Comparison of ENCODE assay signal across 8 cellular contexts in the genomic region with DNA sequence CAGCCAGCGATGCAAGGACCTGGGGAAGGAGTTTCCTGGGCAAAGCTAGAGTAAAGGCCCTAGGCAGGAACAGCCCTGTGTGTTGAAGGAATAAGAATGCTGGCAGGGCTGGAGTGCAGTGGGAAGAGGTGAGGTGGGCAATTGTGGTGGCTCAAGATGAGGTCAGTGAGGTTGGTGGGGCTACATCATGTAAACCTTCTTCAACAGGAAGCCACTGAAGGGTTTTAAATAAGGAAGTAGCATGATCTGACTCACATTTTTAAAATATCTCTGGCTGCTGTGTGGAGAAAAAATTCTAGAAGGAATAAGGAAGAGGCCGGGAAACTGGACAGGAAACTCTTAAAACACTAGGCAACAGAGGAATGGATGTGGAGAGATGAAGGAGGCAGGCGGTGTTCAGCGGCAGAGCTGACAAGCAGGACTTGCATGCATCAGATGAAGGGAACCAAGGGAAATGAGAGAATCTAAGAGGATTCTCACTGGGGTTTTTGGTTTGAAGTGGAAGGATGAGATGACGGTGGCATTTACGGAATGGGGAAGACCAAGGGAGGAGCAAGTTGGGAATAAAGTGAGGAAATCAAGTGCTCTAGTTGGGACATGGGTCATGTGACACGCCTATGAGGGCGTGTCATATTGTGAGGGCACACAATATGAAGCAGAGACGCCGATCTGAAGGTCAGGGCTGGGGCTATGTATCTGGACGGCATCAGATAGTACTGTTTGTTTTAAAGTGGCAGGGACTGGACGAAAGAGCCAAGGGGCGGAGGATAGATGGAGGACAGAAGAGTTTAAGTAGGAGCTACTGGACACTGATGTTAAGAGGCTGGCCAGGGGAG. TPM values are rescaled to one million over a fixed set of nuclear protein-coding genes. Genes with fewer than 3 reads are reported as not detected.
A peak's percentile ranks its signal among the peaks of the same experiment; 100 is the strongest.
DNase-seq lines count a peak whose midpoint lies in the region; ATAC-seq and TF ChIP-seq lines count a peak whose summit lies in the region.

No MANE protein-coding gene starts in this region.

- no peaks in the 10 kb centered on the region for H3K9me2 ChIP-seq in hepatocyte (replicated peaks; ENCODE audit: insufficient read depth)

- CTCF ChIA-PET in WTC11 (lab: Charles Lee) (interaction anchor here (1.4 kb wide), 1 partner anchor 24 kb away, joined by 4 read pairs; no protein-coding TSS in a partner anchor), RWPE1 (lab: Yijun Ruan, JAX) (interaction anchor here (0.6 kb wide), 1 partner anchor 368 kb away, joined by 4 read pairs; no protein-coding TSS in a partner anchor)
- CTCF ChIA-PET in activated CD4-positive, alpha-beta memory T cell treated with anti-CD3 and anti-CD28 coated beads, Interleukin-2, amount 10 ng/mL, durations not matched to agents 7 days and 5 days (lab: Charles Lee): no interaction called here

- DNase-seq in WTC11 (ENCODE audit: low spot score) (no peak), hepatocyte (ENCODE audit: low spot score) (peak; percentile 37), RWPE1 (ENCODE audit: low spot score) (no peak)
- DNase-seq in stimulated activated naive B cell treated with anti-CD40 and anti-IgM and Interleukin-4, amounts not matched to agents 10 μg/mL and 1 μg/mL and 100 μg/mL, for 72 hours: no peak
- no peak for DNase-seq in activated CD4-positive, alpha-beta memory T cell treated with anti-CD3 and anti-CD28 coated beads, Interleukin-2, amount 10 ng/mL, durations not matched to agents 7 days and 5 days

- POLR2A ChIA-PET in WTC11 (lab: Charles Lee): no interaction called here
- POLR2A ChIA-PET in activated CD4-positive, alpha-beta memory T cell treated with anti-CD3 and anti-CD28 coated beads, Interleukin-2, amount 10 ng/mL, durations not matched to agents 7 days and 5 days (lab: Charles Lee): no interaction called here
- POLR2A ChIA-PET in RWPE1 (lab: Yijun Ruan, JAX; ENCODE audit: low non-redundant PET): no interaction called here

- no peaks in the 10 kb centered on the region for H3K9me3 Mint-ChIP-seq in WTC11
- H3K9me3 Mint-ChIP-seq in stimulated activated naive B cell treated with anti-CD40 and anti-IgM and Interleukin-4, amounts not matched to agents 10 μg/mL and 1 μg/mL and 100 μg/mL, for 72 hours: no peaks in the 10 kb centered on the region
- H3K9me3 Mint-ChIP-seq in activated CD4-positive, alpha-beta memory T cell treated with anti-CD3 and anti-CD28 coated beads, Interleukin-2, amount 10 ng/mL, durations not matched to agents 7 days and 5 days: no peaks in the 10 kb centered on the region

- no peaks in the 10 kb centered on the region for H3K9me3 ChIP-seq in hepatocyte (ENCODE audit: low read depth)

- peak overlapping the region; percentile 66 for H3K27ac ChIP-seq in hepatocyte
- no peak overlapping the region for H3K27ac ChIP-seq in RWPE1

- ATAC-seq in HG03159 (IDR thresholded peaks at IDR 0.05; ENCODE audit: unreplicated experiment) (peak; percentile 45), WTC11 (0 out of 2 replicates have a peak, but pooled peaks have one; percentile 35), HG03039 (IDR thresholded peaks at IDR 0.05; ENCODE audit: unreplicated experiment) (no peak), HG03108 (IDR thresholded peaks at IDR 0.05; ENCODE audit: unreplicated experiment) (no peak)
- peak; percentile 67 to 85 for ATAC-seq in stimulated activated naive B cell treated with anti-CD40 and anti-IgM and Interleukin-4, amounts not matched to agents 10 μg/mL and 1 μg/mL and 100 μg/mL, for 72 hours (replicated peaks)

- no peak overlapping the region for H3K4me2 ChIP-seq in hepatocyte

- H3K36me3 ChIP-seq in hepatocyte (replicated peaks; ENCODE audit: insufficient read depth, low read depth): no peaks in the 10 kb centered on the region

- H3K27ac Mint-ChIP-seq in WTC11: no peak overlapping the region
- no peak overlapping the region for H3K27ac Mint-ChIP-seq in stimulated activated naive B cell treated with anti-CD40 and anti-IgM and Interleukin-4, amounts not matched to agents 10 μg/mL and 1 μg/mL and 100 μg/mL, for 72 hours
- H3K27ac Mint-ChIP-seq in activated CD4-positive, alpha-beta memory T cell treated with anti-CD3 and anti-CD28 coated beads, Interleukin-2, amount 10 ng/mL, durations not matched to agents 7 days and 5 days: no peak overlapping the region

- TF ChIP-seq CTCF in WTC11 (IDR thresholded peaks at IDR 0.05) (no peak), hepatocyte (IDR thresholded peaks at IDR 0.05; ENCODE audit: poor library complexity) (no peak), RWPE1 (conservative IDR thresholded peaks at IDR 0.05; ENCODE audit: low read depth) (no peak)

- H3K4me1 ChIP-seq in hepatocyte (ENCODE audit: insufficient read depth): peaks cover 5% of the 10 kb centered on the region

- peaks cover 17% of the 10 kb centered on the region for H3K79me2 ChIP-seq in hepatocyte

- no peaks in the 10 kb centered on the region for H3K36me3 Mint-ChIP-seq in WTC11
- H3K36me3 Mint-ChIP-seq in stimulated activated naive B cell treated with anti-CD40 and anti-IgM and Interleukin-4, amounts not matched to agents 10 μg/mL and 1 μg/mL and 100 μg/mL, for 72 hours: peaks cover 4 to 6% of the 10 kb centered on the region in 2 donors
- no peaks in the 10 kb centered on the region for H3K36me3 Mint-ChIP-seq in activated CD4-positive, alpha-beta memory T cell treated with anti-CD3 and anti-CD28 coated beads, Interleukin-2, amount 10 ng/mL, durations not matched to agents 7 days and 5 days (ENCODE audit: low read depth)

- H3K4me1 Mint-ChIP-seq in WTC11: peaks cover 9% of the 10 kb centered on the region
- H3K4me1 Mint-ChIP-seq in stimulated activated naive B cell treated with anti-CD40 and anti-IgM and Interleukin-4, amounts not matched to agents 10 μg/mL and 1 μg/mL and 100 μg/mL, for 72 hours: peaks cover 4 to 10% of the 10 kb centered on the region in 2 donors
- H3K4me1 Mint-ChIP-seq in activated CD4-positive, alpha-beta memory T cell treated with anti-CD3 and anti-CD28 coated beads, Interleukin-2, amount 10 ng/mL, durations not matched to agents 7 days and 5 days: peaks cover 13% of the 10 kb centered on the region

- H3K27me3 ChIP-seq in hepatocyte: no peaks in the 10 kb centered on the region

- no peak overlapping the region for H3K4me3 ChIP-seq in hepatocyte

- H3K4me3 Mint-ChIP-seq in WTC11: no peak overlapping the region
- H3K4me3 Mint-ChIP-seq in stimulated activated naive B cell treated with anti-CD40 and anti-IgM and Interleukin-4, amounts not matched to agents 10 μg/mL and 1 μg/mL and 100 μg/mL, for 72 hours: no peak overlapping the region
- H3K4me3 Mint-ChIP-seq in activated CD4-positive, alpha-beta memory T cell treated with anti-CD3 and anti-CD28 coated beads, Interleukin-2, amount 10 ng/mL, durations not matched to agents 7 days and 5 days: no peak overlapping the region

- WGBS in hepatocyte (ENCODE audit: low lambda C conversion rate, missing lambda C conversion rate): 82% methylated on average over 13 of the region's 13 CpGs

- no peaks in the 10 kb centered on the region for H4K20me1 ChIP-seq in hepatocyte (ENCODE audit: insufficient read depth, poor library complexity, severe bottlenecking)

- H2AFZ ChIP-seq in hepatocyte: no peak overlapping the region

- H3K27me3 Mint-ChIP-seq in WTC11 (ENCODE audit: low read depth): no peaks in the 10 kb centered on the region
- H3K27me3 Mint-ChIP-seq in stimulated activated naive B cell treated with anti-CD40 and anti-IgM and Interleukin-4, amounts not matched to agents 10 μg/mL and 1 μg/mL and 100 μg/mL, for 72 hours: no peaks in the 10 kb centered on the region
- no peaks in the 10 kb centered on the region for H3K27me3 Mint-ChIP-seq in activated CD4-positive, alpha-beta memory T cell treated with anti-CD3 and anti-CD28 coated beads, Interleukin-2, amount 10 ng/mL, durations not matched to agents 7 days and 5 days

TF ChIP-seq in WTC11, 78 proteins besides CTCF, POLR2A, EP300 and RAD21 (continues in another document):
- TF ChIP-seq SOX15 (CRISPR knock-in tag; IDR thresholded peaks at IDR 0.05) (no peak), PRRX2 (CRISPR knock-in tag; IDR thresholded peaks at IDR 0.05) (no peak), FOXP1 (CRISPR knock-in tag; IDR thresholded peaks at IDR 0.05; ENCODE audit: borderline replicate concordance) (no peak), ZNF671 (CRISPR knock-in tag; IDR thresholded peaks at IDR 0.05) (no peak)
- TF ChIP-seq, protein P1, sequence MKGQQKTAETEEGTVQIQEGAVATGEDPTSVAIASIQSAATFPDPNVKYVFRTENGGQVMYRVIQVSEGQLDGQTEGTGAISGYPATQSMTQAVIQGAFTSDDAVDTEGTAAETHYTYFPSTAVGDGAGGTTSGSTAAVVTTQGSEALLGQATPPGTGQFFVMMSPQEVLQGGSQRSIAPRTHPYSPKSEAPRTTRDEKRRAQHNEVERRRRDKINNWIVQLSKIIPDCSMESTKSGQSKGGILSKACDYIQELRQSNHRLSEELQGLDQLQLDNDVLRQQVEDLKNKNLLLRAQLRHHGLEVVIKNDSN (CRISPR knock-in tag; IDR thresholded peaks at IDR 0.05): no peak
- TF ChIP-seq, protein P2, sequence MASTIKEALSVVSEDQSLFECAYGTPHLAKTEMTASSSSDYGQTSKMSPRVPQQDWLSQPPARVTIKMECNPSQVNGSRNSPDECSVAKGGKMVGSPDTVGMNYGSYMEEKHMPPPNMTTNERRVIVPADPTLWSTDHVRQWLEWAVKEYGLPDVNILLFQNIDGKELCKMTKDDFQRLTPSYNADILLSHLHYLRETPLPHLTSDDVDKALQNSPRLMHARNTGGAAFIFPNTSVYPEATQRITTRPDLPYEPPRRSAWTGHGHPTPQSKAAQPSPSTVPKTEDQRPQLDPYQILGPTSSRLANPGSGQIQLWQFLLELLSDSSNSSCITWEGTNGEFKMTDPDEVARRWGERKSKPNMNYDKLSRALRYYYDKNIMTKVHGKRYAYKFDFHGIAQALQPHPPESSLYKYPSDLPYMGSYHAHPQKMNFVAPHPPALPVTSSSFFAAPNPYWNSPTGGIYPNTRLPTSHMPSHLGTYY (CRISPR knock-in tag; IDR thresholded peaks at IDR 0.05): no peak
- TF ChIP-seq, protein P3, sequence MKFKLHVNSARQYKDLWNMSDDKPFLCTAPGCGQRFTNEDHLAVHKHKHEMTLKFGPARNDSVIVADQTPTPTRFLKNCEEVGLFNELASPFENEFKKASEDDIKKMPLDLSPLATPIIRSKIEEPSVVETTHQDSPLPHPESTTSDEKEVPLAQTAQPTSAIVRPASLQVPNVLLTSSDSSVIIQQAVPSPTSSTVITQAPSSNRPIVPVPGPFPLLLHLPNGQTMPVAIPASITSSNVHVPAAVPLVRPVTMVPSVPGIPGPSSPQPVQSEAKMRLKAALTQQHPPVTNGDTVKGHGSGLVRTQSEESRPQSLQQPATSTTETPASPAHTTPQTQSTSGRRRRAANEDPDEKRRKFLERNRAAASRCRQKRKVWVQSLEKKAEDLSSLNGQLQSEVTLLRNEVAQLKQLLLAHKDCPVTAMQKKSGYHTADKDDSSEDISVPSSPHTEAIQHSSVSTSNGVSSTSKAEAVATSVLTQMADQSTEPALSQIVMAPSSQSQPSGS (CRISPR knock-in tag; IDR thresholded peaks at IDR 0.05; ENCODE audit: borderline replicate concordance, low read depth): no peak

RNA-seq across cellular contexts. Expression of a gene that starts 18.3 kb away (rescaled TPM):
- 8.7 to 11.5 TPM (median 11.0 TPM) in 3 replicates for total RNA-seq in WTC11 (2021)
- total RNA-seq in hepatocyte: 8.7 and 9.0 TPM in 2 replicates
- polyA plus RNA-seq in hepatocyte: 13.7 TPM in 2 replicates
- total RNA-seq in activated CD4-positive, alpha-beta memory T cell treated with anti-CD3 and anti-CD28 coated beads, Interleukin-2, amount 10 ng/mL, durations not matched to agents 7 days and 5 days: 10 to 100 TPM; 10.1 to 10.8 TPM

Comparison
In these comparisons a context has a peak if more than half of its experiments do, and no peak if none do; other contexts are left out.
1. ATAC-seq: peak in HG03159 (single experiment), WTC11 (single experiment) and stimulated activated naive B cell treated with anti-CD40 and anti-IgM and Interleukin-4, amounts not matched to agents 10 μg/mL and 1 μg/mL and 100 μg/mL, for 72 hours (2 of 2); none in HG03039 (single experiment) and HG03108 (single experiment).